Comparison of ENCODE assay signal across 8 cellular contexts in genomic region chr1:23555949-23556640, GRCh38. TPM values are rescaled to one million over a fixed set of nuclear protein-coding genes. Genes with fewer than 3 reads are reported as not detected.
DNase-seq lines count a peak whose midpoint lies in the region; ATAC-seq and TF ChIP-seq lines count a peak whose summit lies in the region.

No MANE protein-coding gene starts in this region.

- intact Hi-C loops in MCF 10A (cut with micrococcal nuclease): loop anchor here (1.0 kb wide), 1 partner anchor 79 kb away; no protein-coding TSS in a partner anchor
- intact Hi-C loops in uterus (cut with DNase I; ENCODE audit: low total_unique reads): no loop called here

- H3K4me1 Mint-ChIP-seq in MCF 10A (ENCODE audit: insufficient read depth, unreplicated experiment): peaks cover 32% of the 10 kb centered on the region

- peaks cover 0 to 4% of the 10 kb centered on the region in 2 donors for H3K4me1 ChIP-seq in uterus

- peak overlapping the region; percentile 94 for H3K4me3 Mint-ChIP-seq in MCF 10A (ENCODE audit: unreplicated experiment)

- no peaks in the 10 kb centered on the region for H3K27me3 Mint-ChIP-seq in MCF 10A (ENCODE audit: insufficient read depth, unreplicated experiment)

- peaks cover 13% of the 10 kb centered on the region for H3K36me3 Mint-ChIP-seq in MCF 10A (ENCODE audit: insufficient read depth, unreplicated experiment)

- peak overlapping the region; percentile 71 for H3K27ac Mint-ChIP-seq in MCF 10A (ENCODE audit: low read depth, unreplicated experiment)

- BruUV-seq in MCF 10A (replicated peaks; lab: Mats Ljungman, UMichigan): no TSS peak

- peak overlapping the region; percentile 82 to 90 for H3K27ac ChIP-seq in uterus

- TF ChIP-seq POLR2A in uterus (IDR thresholded peaks at IDR 0.05): no peak

- no peaks in the 10 kb centered on the region for H3K9me3 Mint-ChIP-seq in MCF 10A (ENCODE audit: unreplicated experiment)

- no peaks in the 10 kb centered on the region for H3K9me3 ChIP-seq in uterus

- no peaks in the 10 kb centered on the region for H3K36me3 ChIP-seq in uterus

- no peak for TF ChIP-seq CTCF in MCF 10A (IDR thresholded peaks at IDR 0.05; ENCODE audit: unreplicated experiment)
- no peak for TF ChIP-seq CTCF in uterus (IDR thresholded peaks at IDR 0.05)

- POLR2A ChIA-PET in MCF 10A (lab: Yijun Ruan, JAX): interaction anchor here (0.6 to 12.1 kb wide), 31 partner anchors 9 to 1502 kb away, joined by 3 to 622 read pairs (median 5); partner anchors contain the start of genes ASAP3, ELOA, GALE and HMGCL

- peak; percentile 48 for DNase-seq in COR-L47 (lab: John Stamatoyannopoulos, UW)
- DNase-seq in NCI-H1105 (lab: John Stamatoyannopoulos, UW): peak; percentile 65
- DNase-seq in MCF 10A (ENCODE audit: unreplicated experiment): peak; percentile 92
- DNase-seq in lung microvascular endothelial cell (ENCODE audit: low read depth in 2 of 2): peak; percentile 76 to 94
- no peak for DNase-seq in uterus
- no peak for DNase-seq in cerebellum (ENCODE audit: low spot score)

- H3K27me3 ChIP-seq in uterus: no peaks in the 10 kb centered on the region

- H3K4me3 ChIP-seq in uterus: no peak overlapping the region

- CTCF ChIA-PET in MCF 10A (lab: Yijun Ruan, JAX): interaction anchor here (0.5 to 21.7 kb wide), 11 partner anchors 9 to 1424 kb away, joined by 3 to 472 read pairs (median 4); no protein-coding TSS in a partner anchor

- ATAC-seq in HG03342 (IDR thresholded peaks at IDR 0.05; ENCODE audit: unreplicated experiment): no peak
- ATAC-seq in HG02870 (IDR thresholded peaks at IDR 0.05; ENCODE audit: unreplicated experiment): no peak

RNA-seq across cellular contexts. Expression of gene ID3, which starts 3.2 kb away (rescaled TPM):
- total RNA-seq in MCF 10A (2022): 15.7 and 34.8 TPM in 2 replicates
- total RNA-seq in lung microvascular endothelial cell: 479 and 520 TPM in 2 replicates
- total RNA-seq in uterus: 100 to 1,000 TPM in 3 of 4 donors, 10 to 100 TPM in 1; 38.4 to 652 (median 260) TPM
- total RNA-seq in cerebellum: 33.6 TPM

RNA-seq across cellular contexts. Expression of gene E2F2, which starts 25.1 kb away (rescaled TPM):
- total RNA-seq in MCF 10A (2022) (0.32 and 0.89 TPM in 2 replicates), lung microvascular endothelial cell (0.40 and 0.87 TPM in 2 replicates), uterus (1 to 10 TPM in 1 of 4 donors, under 1 TPM in 1, not detected in 2; 0.12 to 4.4 TPM), cerebellum (3.1 TPM)

Comparison
In these comparisons a context has a peak if more than half of its experiments do, and no peak if none do; other contexts are left out.
1. DNase-seq: peak in COR-L47 (single experiment), NCI-H1105 (single experiment), MCF 10A (single experiment) and lung microvascular endothelial cell (2 of 2); none in uterus (0 of 2) and cerebellum (single experiment).